In the genomic region with DNA sequence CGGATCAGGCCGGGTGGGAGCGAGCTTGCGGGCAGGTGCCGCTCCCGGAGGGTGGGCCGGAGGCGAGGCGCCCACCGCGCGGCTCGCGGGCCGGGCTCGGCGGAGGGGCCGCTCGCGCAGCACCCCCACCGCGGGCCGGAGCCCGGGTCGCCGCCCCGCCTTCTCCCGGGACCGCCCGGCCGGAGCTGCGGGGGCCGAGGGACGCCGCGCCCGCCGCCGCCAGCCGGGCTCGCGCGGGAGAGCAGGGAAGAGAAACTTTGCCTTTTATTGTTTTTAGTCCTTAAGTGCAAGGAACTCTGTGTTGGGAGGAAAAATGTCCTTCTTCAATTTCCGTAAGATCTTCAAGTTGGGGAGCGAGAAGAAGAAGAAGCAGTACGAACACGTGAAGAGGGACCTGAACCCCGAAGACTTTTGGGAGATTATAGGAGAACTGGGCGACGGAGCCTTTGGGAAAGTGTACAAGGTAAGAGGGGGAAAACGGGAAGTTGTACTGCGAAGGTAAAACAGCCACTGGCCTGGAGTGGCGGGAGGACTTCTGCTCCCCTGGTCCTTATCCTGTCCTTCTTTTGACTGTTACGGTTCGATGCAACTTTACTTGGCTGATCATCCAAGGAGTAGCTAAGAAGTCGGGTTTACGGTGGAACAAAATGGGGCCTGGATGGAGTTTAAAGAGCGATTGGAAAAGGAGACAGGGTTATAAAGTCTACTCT, we compare ENCODE assay signal across 7 cellular contexts. TPM values are rescaled to one million over a fixed set of nuclear protein-coding genes. Genes with fewer than 3 reads are reported as not detected.
A peak's percentile ranks its signal among the peaks of the same experiment; 100 is the strongest.
DNase-seq lines count a peak whose midpoint lies in the region; ATAC-seq and TF ChIP-seq lines count a peak whose summit lies in the region.

No MANE protein-coding gene starts in this region.

- peak overlapping the region; percentile 89 for H3K4me2 ChIP-seq in SU-DHL-6 (ENCODE audit: low read depth, low read length, poor library complexity, severe bottlenecking)

- H3K4me1 ChIP-seq in lung (ENCODE audit: control insufficient read depth in 2 of 2, insufficient read depth in 2 of 2, low read length in 2 of 2), result peaks cover 5 to 6% of the 10 kb centered on the region in 2 donors
- H3K4me1 ChIP-seq in thymus (ENCODE audit: control insufficient read depth, insufficient read depth, low read length), result peaks cover 14% of the 10 kb centered on the region

- H3F3A ChIP-seq in SU-DHL-6 (ENCODE audit: insufficient read depth), result peaks cover 19% of the 10 kb centered on the region; the same call in 1 of the 2 replicates

- peaks cover 11% of the 10 kb centered on the region for H4K20me1 ChIP-seq in SU-DHL-6 (ENCODE audit: low read depth, low read length)

- H3K36me3 ChIP-seq in SU-DHL-6 (ENCODE audit: low read length) (no peaks in the 10 kb centered on the region), lung (ENCODE audit: control insufficient read depth in 2 of 2, insufficient read depth in 2 of 2, low read length in 2 of 2) (no peaks in the 10 kb centered on the region), thymus (ENCODE audit: control insufficient read depth, insufficient read depth) (no peaks in the 10 kb centered on the region)

- peak; percentile 44 for DNase-seq in GDM1 (lab: John Stamatoyannopoulos, UW)
- DNase-seq in ecto neural progenitor cell (ENCODE audit: low spot score), result peak; percentile 51
- no peak for DNase-seq in lung (ENCODE audit: low spot score)

- TF ChIP-seq CTCF in SU-DHL-6 (IDR thresholded peaks at IDR 0.05; ENCODE audit: insufficient read depth, low read length, poor library complexity, severe bottlenecking) (no peak), lung (IDR thresholded peaks at IDR 0.05; ENCODE audit: control extremely low read depth, extremely low read depth) (no peak)

- peak overlapping the region; percentile 89 for H3K4me3 ChIP-seq in SU-DHL-6 (ENCODE audit: insufficient read depth, low read length, poor library complexity, severe bottlenecking)
- H3K4me3 ChIP-seq in lung, result peak overlapping the region; percentile 97
- peak overlapping the region; percentile 99 for H3K4me3 ChIP-seq in thymus (ENCODE audit: low read length)

- 0% methylated on average over 49 to 58 of the region's 58 CpGs for WGBS in lung, 2 donors
- under 1% methylated on average over 58 of the region's 58 CpGs for WGBS in thymus

- peak overlapping the region; percentile 84 for H3K9ac ChIP-seq in SU-DHL-6 (ENCODE audit: low read length)

- peak overlapping the region; percentile 43 for H3K27ac ChIP-seq in SU-DHL-6 (ENCODE audit: low read depth, low read length)
- peak overlapping the region; percentile 99 to 100 for H3K27ac ChIP-seq in lung (ENCODE audit: low read depth in 1 of 2, low read length in 1 of 2)
- H3K27ac ChIP-seq in thymus (ENCODE audit: low read depth), result peak overlapping the region; percentile 90

- H3K9me3 ChIP-seq in SU-DHL-6 (ENCODE audit: insufficient read depth, low read length) (no peaks in the 10 kb centered on the region), lung (ENCODE audit: control insufficient read depth in 2 of 2, insufficient read depth in 1 of 2, low read length in 1 of 2) (no peaks in the 10 kb centered on the region), thymus (ENCODE audit: control insufficient read depth) (no peaks in the 10 kb centered on the region)

- ATAC-seq in GM19467 (IDR thresholded peaks at IDR 0.05; ENCODE audit: unreplicated experiment) (peak; percentile 29), HG03520 (IDR thresholded peaks at IDR 0.05; ENCODE audit: unreplicated experiment) (peak; percentile 36), lung (ENCODE audit: insufficient read depth, low FRiP score) (peak; percentile 27)

- no peaks in the 10 kb centered on the region for H3K27me3 ChIP-seq in SU-DHL-6 (ENCODE audit: low read length)
- H3K27me3 ChIP-seq in lung (ENCODE audit: control insufficient read depth, insufficient read depth), result no peaks in the 10 kb centered on the region
- no peaks in the 10 kb centered on the region for H3K27me3 ChIP-seq in thymus (ENCODE audit: control insufficient read depth, insufficient read depth)

- peak overlapping the region; percentile 93 for H2AFZ ChIP-seq in SU-DHL-6 (ENCODE audit: low read depth, low read length, severe bottlenecking)

- no peaks in the 10 kb centered on the region for H3K9me2 ChIP-seq in SU-DHL-6 (replicated peaks; ENCODE audit: insufficient read depth, low read length)

- H3K79me2 ChIP-seq in SU-DHL-6 (ENCODE audit: insufficient read depth, low read length), result peaks cover 52% of the 10 kb centered on the region

RNA-seq across cellular contexts. Expression of a gene that starts 0.6 kb away (rescaled TPM):
- 10 to 100 TPM; 41.5 to 86.4 TPM for total RNA-seq in lung
- polyA plus RNA-seq in lung (10 to 100 TPM; 13.3 to 21.0 TPM), thymus (16.9 TPM)

RNA-seq across cellular contexts. Expression of a gene that starts 49.6 kb away (rescaled TPM):
- 10 to 100 TPM; 41.6 to 43.8 TPM for total RNA-seq in lung
- polyA plus RNA-seq in lung (10 to 100 TPM; 26.5 to 36.5 TPM), thymus (25.0 TPM)

Comparison
In these comparisons a context has a peak if more than half of its experiments do, and no peak if none do; other contexts are left out.
1. H3K27ac ChIP-seq: peak in every context shown above with its lines; median percentile 100 in lung; 90 in thymus; 43 in SU-DHL-6.